Comparison of ENCODE assay signal across 1 cellular context in the genomic region with DNA sequence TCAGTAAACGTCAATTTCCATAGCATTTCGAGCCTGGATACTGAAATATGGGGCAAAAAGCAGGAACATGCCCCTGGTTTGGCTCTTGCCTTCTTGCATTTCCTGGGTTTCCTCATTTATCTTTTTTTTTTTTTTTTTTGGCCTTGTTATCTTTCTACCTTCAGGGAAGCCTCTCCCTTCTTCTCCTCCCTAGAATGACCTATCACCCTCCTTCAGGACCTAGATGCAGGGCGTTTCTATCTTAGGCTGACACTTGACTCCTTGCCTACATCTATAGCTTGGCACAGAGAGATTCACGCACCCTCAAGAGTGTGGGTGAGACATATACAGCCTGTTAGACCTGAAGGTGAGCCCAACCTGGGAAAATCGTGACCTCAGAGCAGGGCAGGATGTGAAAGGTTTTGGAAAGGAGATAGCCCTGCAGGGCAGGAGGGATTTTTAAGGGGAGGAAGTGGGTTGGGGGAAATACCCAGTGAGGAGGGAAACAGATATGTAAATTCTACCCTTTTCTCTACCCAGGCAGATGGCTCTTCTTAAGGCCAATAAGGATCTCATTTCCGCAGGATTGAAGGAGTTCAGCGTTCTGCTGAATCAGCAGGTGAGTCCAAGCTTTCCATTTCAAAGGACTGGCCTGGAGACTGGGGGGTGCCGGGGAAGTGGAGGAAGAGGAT.
A peak's percentile ranks its signal among the peaks of the same experiment; 100 is the strongest.
TF ChIP-seq lines count a peak whose summit lies in the region.

A gene with protein sequence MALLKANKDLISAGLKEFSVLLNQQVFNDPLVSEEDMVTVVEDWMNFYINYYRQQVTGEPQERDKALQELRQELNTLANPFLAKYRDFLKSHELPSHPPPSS (plus strand): TSS at position 284 of the 671 bp plus-strand sequence. CDS start 240 bp downstream, at position 524.

TF ChIP-seq in K562, 482 proteins besides CTCF, POLR2A, EP300 and RAD21:
- TF ChIP-seq, protein P1, sequence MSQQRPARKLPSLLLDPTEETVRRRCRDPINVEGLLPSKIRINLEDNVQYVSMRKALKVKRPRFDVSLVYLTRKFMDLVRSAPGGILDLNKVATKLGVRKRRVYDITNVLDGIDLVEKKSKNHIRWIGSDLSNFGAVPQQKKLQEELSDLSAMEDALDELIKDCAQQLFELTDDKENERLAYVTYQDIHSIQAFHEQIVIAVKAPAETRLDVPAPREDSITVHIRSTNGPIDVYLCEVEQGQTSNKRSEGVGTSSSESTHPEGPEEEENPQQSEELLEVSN (IDR thresholded peaks at IDR 0.05; ENCODE audit: borderline replicate concordance in 1 of 2, extremely low read depth in 1 of 2, insufficient read depth in 1 of 2, insufficient read length in 1 of 2, low read depth in 1 of 2, low read length in 1 of 2, poor library complexity in 1 of 2, severe bottlenecking in 1 of 2) = no peak
- TF ChIP-seq SMARCE1 (IDR thresholded peaks at IDR 0.05) (peak; percentile 24; the same call in 1 of the 2 replicates), TRIM24 (IDR thresholded peaks at IDR 0.05) (peak in 1 of 2 experiments; percentile 33; a peak in 1 of 4 replicates), ZNF253 (CRISPR knock-in tag; conservative IDR thresholded peaks at IDR 0.05) (no peak), CEBPB (tag; IDR thresholded peaks at IDR 0.05) (no peak), NFE2 (IDR thresholded peaks at IDR 0.05; ENCODE audit: low read depth) (no peak), TBL1XR1 (IDR thresholded peaks at IDR 0.05; ENCODE audit: low read length in 2 of 2) (peak; percentile 17 to 66; a peak in 1 of 4 replicates), SIN3B (IDR thresholded peaks at IDR 0.05; ENCODE audit: low read depth) (no peak), ZSCAN29 (IDR thresholded peaks at IDR 0.05) (no peak), ZNF12 (CRISPR knock-in tag; IDR thresholded peaks at IDR 0.05) (no peak), ZNF384 (IDR thresholded peaks at IDR 0.05; ENCODE audit: low read depth, low read length) (peak; percentile 90), FOXK2 (conservative IDR thresholded peaks at IDR 0.05 in 1 of 2, IDR thresholded peaks at IDR 0.05 in 1 of 2; ENCODE audit: low read depth in 2 of 2) (peak in 1 of 2 experiments; percentile 35; a peak in 1 of 4 replicates), LCOR (CRISPR knock-in tag; IDR thresholded peaks at IDR 0.05) (no peak), NR2C1 (IDR thresholded peaks at IDR 0.05) (0 out of 2 replicates have a peak, but pooled peaks have one; percentile 14), NR2C1 (tag; IDR thresholded peaks at IDR 0.05) (no peak), TEAD4 (IDR thresholded peaks at IDR 0.05; ENCODE audit: low read length) (peak; percentile 34), TEAD4 (CRISPR knock-in tag; IDR thresholded peaks at IDR 0.05; ENCODE audit: borderline replicate concordance) (no peak), TAL1 (IDR thresholded peaks at IDR 0.05) (peak; percentile 67), TEAD2 (tag; IDR thresholded peaks at IDR 0.05) (no peak), DMBX1 (CRISPR knock-in tag; IDR thresholded peaks at IDR 0.05; ENCODE audit: borderline replicate concordance) (no peak), ZFP36 (IDR thresholded peaks at IDR 0.05; ENCODE audit: low read depth, low read length, partially characterized antibody) (no peak), CBFA2T3 (IDR thresholded peaks at IDR 0.05) (peak; percentile 86), ERF (CRISPR knock-in tag; IDR thresholded peaks at IDR 0.05) (no peak), DPF2 (IDR thresholded peaks at IDR 0.05) (peak; percentile 70; the same call in 1 of the 2 replicates), TCF3 (CRISPR knock-in tag; IDR thresholded peaks at IDR 0.05) (peak; percentile 72), MTA2 (IDR thresholded peaks at IDR 0.05; ENCODE audit: low read depth) (peak; percentile 41; the same call in 1 of the 2 replicates), POLR2AphosphoS5 (IDR thresholded peaks at IDR 0.05; ENCODE audit: control insufficient read depth, insufficient read depth, low read depth, low read length) (peak; percentile 44; the same call in 1 of the 2 replicates), ARID1B (IDR thresholded peaks at IDR 0.05) (peak; percentile 70), C11orf30 (IDR thresholded peaks at IDR 0.05; ENCODE audit: low read depth) (peak; percentile 93), JUND (IDR thresholded peaks at IDR 0.05; ENCODE audit: borderline replicate concordance, low read depth, low read length) (no peak), JUND (tag; IDR thresholded peaks at IDR 0.05; ENCODE audit: borderline replicate concordance, low read depth, low read length) (no peak), CBFA2T2 (conservative IDR thresholded peaks at IDR 0.05) (peak; percentile 70), MAFF (IDR thresholded peaks at IDR 0.05; ENCODE audit: low read length) (peak; percentile 77), RCOR1 (IDR thresholded peaks at IDR 0.05; ENCODE audit: borderline replicate concordance in 1 of 2, low read depth in 2 of 2, low read length in 2 of 2) (0 out of 4 replicates have a peak, but pooled peaks of 1 of the 2 experiments have one; percentile 30), NCOR1 (IDR thresholded peaks at IDR 0.05) (peak; percentile 64; the same call in 1 of the 2 replicates), SMARCA4 (IDR thresholded peaks at IDR 0.05) (peak; percentile 71), ZNF3 (CRISPR knock-in tag; IDR thresholded peaks at IDR 0.05) (no peak), PHB (CRISPR knock-in tag; IDR thresholded peaks at IDR 0.05) (no peak), ZNF316 (IDR thresholded peaks at IDR 0.05) (peak; percentile 95), ETV1 (tag; conservative IDR thresholded peaks at IDR 0.05; ENCODE audit: low read depth) (no peak), BRD9 (IDR thresholded peaks at IDR 0.05; ENCODE audit: low read depth, partially characterized antibody) (no peak), L3MBTL2 (IDR thresholded peaks at IDR 0.05) (no peak), FOXJ3 (CRISPR knock-in tag; IDR thresholded peaks at IDR 0.05) (no peak), MAFK (IDR thresholded peaks at IDR 0.05; ENCODE audit: low read length) (peak; percentile 72), MAFG (tag; conservative IDR thresholded peaks at IDR 0.05) (peak; percentile 86)
- TF ChIP-seq, protein P2, sequence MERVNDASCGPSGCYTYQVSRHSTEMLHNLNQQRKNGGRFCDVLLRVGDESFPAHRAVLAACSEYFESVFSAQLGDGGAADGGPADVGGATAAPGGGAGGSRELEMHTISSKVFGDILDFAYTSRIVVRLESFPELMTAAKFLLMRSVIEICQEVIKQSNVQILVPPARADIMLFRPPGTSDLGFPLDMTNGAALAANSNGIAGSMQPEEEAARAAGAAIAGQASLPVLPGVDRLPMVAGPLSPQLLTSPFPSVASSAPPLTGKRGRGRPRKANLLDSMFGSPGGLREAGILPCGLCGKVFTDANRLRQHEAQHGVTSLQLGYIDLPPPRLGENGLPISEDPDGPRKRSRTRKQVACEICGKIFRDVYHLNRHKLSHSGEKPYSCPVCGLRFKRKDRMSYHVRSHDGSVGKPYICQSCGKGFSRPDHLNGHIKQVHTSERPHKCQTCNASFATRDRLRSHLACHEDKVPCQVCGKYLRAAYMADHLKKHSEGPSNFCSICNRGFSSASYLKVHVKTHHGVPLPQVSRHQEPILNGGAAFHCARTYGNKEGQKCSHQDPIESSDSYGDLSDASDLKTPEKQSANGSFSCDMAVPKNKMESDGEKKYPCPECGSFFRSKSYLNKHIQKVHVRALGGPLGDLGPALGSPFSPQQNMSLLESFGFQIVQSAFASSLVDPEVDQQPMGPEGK (CRISPR knock-in tag; IDR thresholded peaks at IDR 0.05; ENCODE audit: borderline replicate concordance) = no peak
- TF ChIP-seq, protein P3, sequence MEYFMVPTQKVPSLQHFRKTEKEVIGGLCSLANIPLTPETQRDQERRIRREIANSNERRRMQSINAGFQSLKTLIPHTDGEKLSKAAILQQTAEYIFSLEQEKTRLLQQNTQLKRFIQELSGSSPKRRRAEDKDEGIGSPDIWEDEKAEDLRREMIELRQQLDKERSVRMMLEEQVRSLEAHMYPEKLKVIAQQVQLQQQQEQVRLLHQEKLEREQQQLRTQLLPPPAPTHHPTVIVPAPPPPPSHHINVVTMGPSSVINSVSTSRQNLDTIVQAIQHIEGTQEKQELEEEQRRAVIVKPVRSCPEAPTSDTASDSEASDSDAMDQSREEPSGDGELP (CRISPR knock-in tag; IDR thresholded peaks at IDR 0.05; ENCODE audit: borderline replicate concordance) = no peak
- TF ChIP-seq, protein P4, sequence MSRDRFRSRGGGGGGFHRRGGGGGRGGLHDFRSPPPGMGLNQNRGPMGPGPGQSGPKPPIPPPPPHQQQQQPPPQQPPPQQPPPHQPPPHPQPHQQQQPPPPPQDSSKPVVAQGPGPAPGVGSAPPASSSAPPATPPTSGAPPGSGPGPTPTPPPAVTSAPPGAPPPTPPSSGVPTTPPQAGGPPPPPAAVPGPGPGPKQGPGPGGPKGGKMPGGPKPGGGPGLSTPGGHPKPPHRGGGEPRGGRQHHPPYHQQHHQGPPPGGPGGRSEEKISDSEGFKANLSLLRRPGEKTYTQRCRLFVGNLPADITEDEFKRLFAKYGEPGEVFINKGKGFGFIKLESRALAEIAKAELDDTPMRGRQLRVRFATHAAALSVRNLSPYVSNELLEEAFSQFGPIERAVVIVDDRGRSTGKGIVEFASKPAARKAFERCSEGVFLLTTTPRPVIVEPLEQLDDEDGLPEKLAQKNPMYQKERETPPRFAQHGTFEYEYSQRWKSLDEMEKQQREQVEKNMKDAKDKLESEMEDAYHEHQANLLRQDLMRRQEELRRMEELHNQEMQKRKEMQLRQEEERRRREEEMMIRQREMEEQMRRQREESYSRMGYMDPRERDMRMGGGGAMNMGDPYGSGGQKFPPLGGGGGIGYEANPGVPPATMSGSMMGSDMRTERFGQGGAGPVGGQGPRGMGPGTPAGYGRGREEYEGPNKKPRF (IDR thresholded peaks at IDR 0.05; ENCODE audit: low read depth, low read length) = no peak
